ENCODE assay signal across 17 cellular contexts in genomic region chr15:71807125-71807629, GRCh38. TPM values are rescaled to one million over a fixed set of nuclear protein-coding genes. Genes with fewer than 3 reads are reported as not detected.
A peak's percentile ranks its signal among the peaks of the same experiment; 100 is the strongest.
DNase-seq lines count a peak whose midpoint lies in the region; ATAC-seq and FAIRE-seq lines count a peak whose summit lies in the region.
"Had no signal": no experiment of that assay in that cellular context is flagged by ENCODE, and none has a peak within 500 bp of the region (broad histone marks: within the 10 kb centered on the region; RNA-seq: fewer than 3 reads in every experiment).

No MANE protein-coding gene starts in this region.

- in situ Hi-C loops in KBM-7 (cut with MboI; ENCODE audit: low pct_unique_long_range_greater_than_20kb, low sequenced_read_pairs): loop anchor here (10.0 kb wide), 1 partner anchor 348 kb away; no protein-coding TSS in a partner anchor

- peak overlapping the region; percentile 30 for H3K27ac Mint-ChIP-seq in activated T-helper 17 cell treated with anti-CD3 and anti-CD28 coated beads, Interleukin-2, amount 50 U/mL, for 72 hours
- peak overlapping the region; percentile 80 for H3K27ac Mint-ChIP-seq in stimulated activated naive B cell treated with anti-CD40 and anti-IgM and Interleukin-4, amounts not matched to agents 10 μg/mL and 1 μg/mL and 100 μg/mL, for 72 hours
- H3K27ac Mint-ChIP-seq: naive thymus-derived CD8-positive, alpha-beta T cell had no signal

- no peak overlapping the region for H3K4me3 Mint-ChIP-seq in activated T-helper 17 cell treated with anti-CD3 and anti-CD28 coated beads, Interleukin-2, amount 50 U/mL, for 72 hours
- no peak overlapping the region for H3K4me3 Mint-ChIP-seq in stimulated activated naive B cell treated with anti-CD40 and anti-IgM and Interleukin-4, amounts not matched to agents 10 μg/mL and 1 μg/mL and 100 μg/mL, for 72 hours
- H3K4me3 Mint-ChIP-seq: naive thymus-derived CD8-positive, alpha-beta T cell had no signal

- DNase-seq in KBM-7 (peak; percentile 91), islet precursor cell (peak; percentile 62), GM19239 (ENCODE audit: insufficient read length, low spot score) (no peak), COLO668 (lab: John Stamatoyannopoulos, UW; ENCODE audit: unreplicated experiment) (no peak), activated gamma-delta T cell (lab: John Stamatoyannopoulos, UW) (no peak)
- DNase-seq in stimulated activated naive B cell treated with anti-CD40 and anti-IgM and Interleukin-4, amounts not matched to agents 10 μg/mL and 1 μg/mL and 100 μg/mL, for 72 hours: no peak
- DNase-seq: activated CD8-positive, alpha-beta memory T cell treated with anti-CD3 and anti-CD28 coated beads for 24 hours; activated naive CD4-positive, alpha-beta T cell; gastrocnemius medialis; GF-D8; left colon; naive thymus-derived CD8-positive, alpha-beta T cell; NCI-H2081 treated with DMSO at 0.1 percent for 48 hours; stomach had no signal

- no peak for ATAC-seq in activated T-helper 17 cell treated with anti-CD3 and anti-CD28 coated beads, Interleukin-2, amount 50 U/mL, for 72 hours (replicated peaks)
- ATAC-seq in stimulated activated naive B cell treated with anti-CD40 and anti-IgM and Interleukin-4, amounts not matched to agents 10 μg/mL and 1 μg/mL and 100 μg/mL, for 72 hours (replicated peaks): no peak
- ATAC-seq: gastrocnemius medialis; left colon; naive thymus-derived CD8-positive, alpha-beta T cell had no signal

- no peak for FAIRE-seq in GM19239 (lab: Jason Lieb, UNC)
- FAIRE-seq: endometrium had no signal

- no peaks in the 10 kb centered on the region for H3K36me3 Mint-ChIP-seq in activated T-helper 17 cell treated with anti-CD3 and anti-CD28 coated beads, Interleukin-2, amount 50 U/mL, for 72 hours (ENCODE audit: low read depth)
- no peaks in the 10 kb centered on the region for H3K36me3 Mint-ChIP-seq in stimulated activated naive B cell treated with anti-CD40 and anti-IgM and Interleukin-4, amounts not matched to agents 10 μg/mL and 1 μg/mL and 100 μg/mL, for 72 hours
- H3K36me3 Mint-ChIP-seq: naive thymus-derived CD8-positive, alpha-beta T cell had no signal

- H3K9me3 Mint-ChIP-seq in activated T-helper 17 cell treated with anti-CD3 and anti-CD28 coated beads, Interleukin-2, amount 50 U/mL, for 72 hours: no peaks in the 10 kb centered on the region
- H3K9me3 Mint-ChIP-seq in stimulated activated naive B cell treated with anti-CD40 and anti-IgM and Interleukin-4, amounts not matched to agents 10 μg/mL and 1 μg/mL and 100 μg/mL, for 72 hours: peaks cover 0 to 2% of the 10 kb centered on the region in 2 donors
- H3K9me3 Mint-ChIP-seq: naive thymus-derived CD8-positive, alpha-beta T cell had no signal

- H3K27me3 Mint-ChIP-seq in activated T-helper 17 cell treated with anti-CD3 and anti-CD28 coated beads, Interleukin-2, amount 50 U/mL, for 72 hours: peaks cover 13% of the 10 kb centered on the region
- peaks cover 15 to 19% of the 10 kb centered on the region in 2 donors for H3K27me3 Mint-ChIP-seq in stimulated activated naive B cell treated with anti-CD40 and anti-IgM and Interleukin-4, amounts not matched to agents 10 μg/mL and 1 μg/mL and 100 μg/mL, for 72 hours

- H3K4me1 Mint-ChIP-seq in activated T-helper 17 cell treated with anti-CD3 and anti-CD28 coated beads, Interleukin-2, amount 50 U/mL, for 72 hours: no peaks in the 10 kb centered on the region
- peaks cover 0 to 2% of the 10 kb centered on the region in 2 donors for H3K4me1 Mint-ChIP-seq in stimulated activated naive B cell treated with anti-CD40 and anti-IgM and Interleukin-4, amounts not matched to agents 10 μg/mL and 1 μg/mL and 100 μg/mL, for 72 hours

RNA-seq across cellular contexts. Expression of gene NR2E3, which starts 3.2 kb away (rescaled TPM):
- not detected for total RNA-seq in activated T-helper 17 cell treated with anti-CD3 and anti-CD28 coated beads, Interleukin-2, amount 50 U/mL, for 72 hours
- total RNA-seq: gastrocnemius medialis; naive thymus-derived CD8-positive, alpha-beta T cell; SJSA1 had no signal

Comparison
In these comparisons a context has a peak if more than half of its experiments do, and no peak if none do; other contexts are left out.
1. DNase-seq: peak in KBM-7 (single experiment) and islet precursor cell (single experiment); none in stimulated activated naive B cell treated with anti-CD40 and anti-IgM and Interleukin-4, amounts not matched to agents 10 μg/mL and 1 μg/mL and 100 μg/mL, for 72 hours (single experiment), GM19239 (single experiment), COLO668 (single experiment) and activated gamma-delta T cell (single experiment).